Comparison of ENCODE assay signal across 7 cellular contexts in genomic region chr19:48623556-48624066, GRCh38. TPM values are rescaled to one million over a fixed set of nuclear protein-coding genes. Genes with fewer than 3 reads are reported as not detected.
DNase-seq lines count a peak whose midpoint lies in the region; ATAC-seq and TF ChIP-seq lines count a peak whose summit lies in the region.

No MANE protein-coding gene starts in this region.

- peaks cover 0 to 64% (median 16%) of the 10 kb centered on the region in 3 donors for H3K4me1 ChIP-seq in gastroesophageal sphincter
- peaks cover 18% of the 10 kb centered on the region for H3K4me1 ChIP-seq in smooth muscle cell (ENCODE audit: low read depth)

- DNase-seq in HT-29 (ENCODE audit: low spot score) (peak; percentile 33), smooth muscle cell (lab: John Stamatoyannopoulos, UW; ENCODE audit: unreplicated experiment) (no peak), NCI-H2081 (lab: John Stamatoyannopoulos, UW) (no peak)

- H3F3A ChIP-seq in smooth muscle cell (ENCODE audit: low read depth): no peaks in the 10 kb centered on the region

- H3K36me3 ChIP-seq in gastroesophageal sphincter (peaks cover 0 to 41% of the 10 kb centered on the region in 2 donors), smooth muscle cell (ENCODE audit: low read depth) (no peaks in the 10 kb centered on the region)

- H3K9me3 ChIP-seq in gastroesophageal sphincter: no peaks in the 10 kb centered on the region
- no peaks in the 10 kb centered on the region for H3K9me3 ChIP-seq in smooth muscle cell (replicated peaks; ENCODE audit: low read depth)

- H2AFZ ChIP-seq in smooth muscle cell (ENCODE audit: low read depth): peak overlapping the region; percentile 40

- no peak for TF ChIP-seq POLR2A in gastroesophageal sphincter (IDR thresholded peaks at IDR 0.05)

- no peak for TF ChIP-seq EP300 in gastroesophageal sphincter (IDR thresholded peaks at IDR 0.05)

- ATAC-seq in gastroesophageal sphincter (no peak), GM21825 (IDR thresholded peaks at IDR 0.05; ENCODE audit: unreplicated experiment) (no peak), GM21423 (IDR thresholded peaks at IDR 0.05; ENCODE audit: unreplicated experiment) (no peak)

- 10 to 18% methylated on average over 7 to 8 of the region's 8 CpGs for WGBS in gastroesophageal sphincter (ENCODE audit: low coverage in 1 of 2), 2 donors
- 27% methylated on average over 8 of the region's 8 CpGs for WGBS in smooth muscle cell (ENCODE audit: low lambda C conversion rate)

- peak overlapping the region; percentile 68 for H3K9ac ChIP-seq in smooth muscle cell (ENCODE audit: low read depth)

- H3K79me2 ChIP-seq in smooth muscle cell (ENCODE audit: low read depth): peaks cover 3% of the 10 kb centered on the region

- peak overlapping the region; percentile 82 for H3K4me2 ChIP-seq in smooth muscle cell

- H3K4me3 ChIP-seq in gastroesophageal sphincter: peak overlapping the region in 1 of 2 donors; percentile 58
- peak overlapping the region; percentile 65 for H3K4me3 ChIP-seq in smooth muscle cell

- TF ChIP-seq CTCF in VCaP (conservative IDR thresholded peaks at IDR 0.05) (no peak), gastroesophageal sphincter (IDR thresholded peaks at IDR 0.05) (no peak), smooth muscle cell (IDR thresholded peaks at IDR 0.05; ENCODE audit: borderline replicate concordance, insufficient read depth, poor library complexity, severe bottlenecking) (no peak)

- H3K27me3 ChIP-seq in gastroesophageal sphincter (no peaks in the 10 kb centered on the region), smooth muscle cell (ENCODE audit: low read depth) (no peaks in the 10 kb centered on the region)

- H3K27ac ChIP-seq in VCaP (peak overlapping the region; percentile 90), gastroesophageal sphincter (peak overlapping the region; percentile 57 to 91 (median 85)), smooth muscle cell (ENCODE audit: low read depth) (peak overlapping the region; percentile 79)

- H4K20me1 ChIP-seq in smooth muscle cell (ENCODE audit: low read depth): peaks cover 1% of the 10 kb centered on the region

RNA-seq across cellular contexts. Expression of gene SPHK2, which starts 4.3 kb away (rescaled TPM):
- 114 and 115 TPM in 2 replicates for total RNA-seq in HT-29 (2014; rRNA removed; shearing (Covaris generic))
- 10 to 100 TPM in 3 of 4 donors, 1 to 10 TPM in 1; 7.2 to 17.9 (median 13.7) TPM for total RNA-seq in gastroesophageal sphincter
- 4.0 and 8.2 TPM in 2 replicates for total RNA-seq in smooth muscle cell
- polyA plus RNA-seq in smooth muscle cell: 9.3 and 13.8 TPM in 2 replicates

RNA-seq across cellular contexts. Expression of gene RPL18, which starts 4.6 kb away (rescaled TPM):
- 6,271 and 6,382 TPM in 2 replicates for total RNA-seq in HT-29 (2014; rRNA removed; shearing (Covaris generic))
- total RNA-seq in gastroesophageal sphincter (1,000 to 10,000 TPM; 1,261 to 2,300 (median 1,588) TPM), smooth muscle cell (1,279 and 1,519 TPM in 2 replicates)
- polyA plus RNA-seq in smooth muscle cell: 666 and 762 TPM in 2 replicates

RNA-seq across cellular contexts. Expression of gene FAM83E, which starts 8.7 kb away (rescaled TPM):
- total RNA-seq in HT-29 (2014; rRNA removed; shearing (Covaris generic)): 15.9 and 18.5 TPM in 2 replicates
- total RNA-seq in gastroesophageal sphincter (1 to 10 TPM in 1 of 4 donors, not detected in 3; 1.5 TPM), smooth muscle cell (0.49 and 0.72 TPM in 2 replicates)
- polyA plus RNA-seq in smooth muscle cell: 0.49 and 2.0 TPM in 2 replicates

RNA-seq across cellular contexts. Expression of gene DBP, which starts 13.6 kb away (rescaled TPM):
- 19.4 and 27.9 TPM in 2 replicates for total RNA-seq in HT-29 (2014; rRNA removed; shearing (Covaris generic))
- 10 to 100 TPM in 2 of 4 donors, 1 to 10 TPM in 2; 2.9 to 16.8 (median 8.9) TPM for total RNA-seq in gastroesophageal sphincter
- total RNA-seq in smooth muscle cell: 3.5 and 4.5 TPM in 2 replicates
- polyA plus RNA-seq in smooth muscle cell: 6.9 and 11.3 TPM in 2 replicates

RNA-seq across cellular contexts. Expression of gene SPACA4, which starts 17.1 kb away (rescaled TPM):
- total RNA-seq in HT-29 (2014; rRNA removed; shearing (Covaris generic)): 2.3 and 3.4 TPM in 2 replicates
- not detected for total RNA-seq in gastroesophageal sphincter
- not detected in 2 replicates for total RNA-seq in smooth muscle cell
- polyA plus RNA-seq in smooth muscle cell: 0.43 TPM in 1 of 2 replicates, not detected in the other
